8 cellular contexts compared by ENCODE assay signal in the genomic region with DNA sequence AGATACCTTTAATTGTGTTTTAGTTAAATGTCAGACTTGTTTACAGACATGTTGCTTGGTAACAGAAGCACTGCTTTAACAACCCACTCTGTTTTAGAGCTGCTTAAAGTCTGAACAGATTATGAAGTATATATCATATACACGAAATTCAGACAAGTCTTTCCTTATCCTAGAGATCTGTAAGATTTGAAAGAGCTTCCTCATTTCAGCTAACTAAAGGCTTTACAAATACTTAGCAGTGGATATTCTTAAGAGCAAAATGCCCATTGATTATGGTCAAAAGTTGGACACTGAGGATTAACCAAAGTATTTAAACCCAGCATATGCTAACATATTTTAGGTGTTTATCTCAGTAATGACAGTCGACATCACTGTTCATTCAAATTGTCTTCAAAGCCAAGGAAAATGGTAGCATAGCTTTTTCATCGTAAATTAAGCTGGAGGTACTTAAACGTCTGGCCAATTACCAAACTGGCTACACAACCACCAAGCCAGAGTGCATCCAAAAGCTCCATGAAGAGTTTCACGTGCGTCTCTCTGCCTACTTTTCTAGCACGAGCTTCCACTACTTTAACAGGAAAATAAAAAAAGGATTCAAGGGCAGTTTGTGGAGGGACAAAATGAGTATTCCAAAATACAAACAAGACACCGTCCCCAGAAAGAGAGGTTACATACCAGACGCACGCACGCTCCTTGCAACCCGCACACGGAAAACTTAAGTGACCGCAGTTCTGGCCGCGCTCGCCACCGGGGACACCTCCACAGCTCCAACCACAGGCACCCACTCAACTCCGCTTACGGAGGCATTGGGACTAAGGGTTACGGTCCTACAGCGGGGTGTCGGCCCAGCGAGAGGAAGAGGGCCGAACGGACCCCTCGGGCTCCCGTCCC. TPM values are rescaled to one million over a fixed set of nuclear protein-coding genes. Genes with fewer than 3 reads are reported as not detected.
A peak's percentile ranks its signal among the peaks of the same experiment; 100 is the strongest.
DNase-seq lines count a peak whose midpoint lies in the region; ATAC-seq and TF ChIP-seq lines count a peak whose summit lies in the region.

No MANE protein-coding gene starts in this region.

- DNase-seq in Right ventricle myocardium inferior (ENCODE audit: missing footprints) (no peak), cardiac septum (ENCODE audit: low spot score) (no peak), NCI-H69 (lab: John Stamatoyannopoulos, UW) (peak; percentile 77), astrocyte of the spinal cord (ENCODE audit: low read depth, low spot score) (peak; percentile 60), smooth muscle cell of the brain vasculature (ENCODE audit: low read depth, low spot score) (peak; percentile 4), GM10266 (ENCODE audit: extremely low spot score) (no peak)

- ATAC-seq in Right ventricle myocardium inferior (peak; percentile 72), HG02970 (IDR thresholded peaks at IDR 0.05; ENCODE audit: low FRiP score, unreplicated experiment) (peak; percentile 35)

- H3K4me3 ChIP-seq in astrocyte of the spinal cord (ENCODE audit: low read depth, low read length) (peak overlapping the region; percentile 94), iPS-18c (ENCODE audit: insufficient read depth, low read depth, low read length) (peak overlapping the region; percentile 88)

- intact Hi-C loops in Right ventricle myocardium inferior (cut with DNase I) (loop anchor here (10.0 kb wide), 1 partner anchor 1086 kb away; no protein-coding TSS in a partner anchor), cardiac septum (cut with DNase I) (no loop called here)

- in situ Hi-C loops in astrocyte of the spinal cord (cut with HindIII; ENCODE audit: low sequenced_read_pairs): no loop called here

- no peaks in the 10 kb centered on the region for H3K9me3 ChIP-seq in iPS-18c (ENCODE audit: control insufficient read depth, insufficient read depth, low read length)

- TF ChIP-seq CTCF in astrocyte of the spinal cord (IDR thresholded peaks at IDR 0.05; ENCODE audit: low read depth, low read length): no peak
- TF ChIP-seq CTCF in GM10266 (IDR thresholded peaks at IDR 0.05; ENCODE audit: control insufficient read depth, insufficient read depth, low read depth, missing control alignments): no peak

RNA-seq across cellular contexts. Expression of gene CEP83, which starts 0.5 kb away (rescaled TPM):
- total RNA-seq in Right ventricle myocardium inferior (8.6 TPM), cardiac septum (11.7 TPM)

Comparison
In these comparisons a context has a peak if more than half of its experiments do, and no peak if none do; other contexts are left out.
1. DNase-seq: peak in NCI-H69 (single experiment), astrocyte of the spinal cord (single experiment) and smooth muscle cell of the brain vasculature (single experiment); none in Right ventricle myocardium inferior (single experiment), cardiac septum (single experiment) and GM10266 (single experiment).